In genomic region chr2:70528921-70529320, GRCh38 we compare ENCODE assay signal across 21 cellular contexts. TPM values are rescaled to one million over a fixed set of nuclear protein-coding genes. Genes with fewer than 3 reads are reported as not detected.
"Had no signal": no experiment of that assay in that cellular context is flagged by ENCODE, and none has a peak within 500 bp of the region (broad histone marks: within the 10 kb centered on the region; RNA-seq: fewer than 3 reads in every experiment).

No MANE protein-coding gene starts in this region.

- H3K4me3 ChIP-seq: colonic mucosa, gastrocnemius medialis, lung, thoracic aorta, transverse colon had no signal

- H3K27ac ChIP-seq: colonic mucosa, gastrocnemius medialis, thoracic aorta, transverse colon had no signal

- H3K27me3 ChIP-seq: colonic mucosa, gastrocnemius medialis, transverse colon had no signal

- DNase-seq: colonic mucosa; effector CD8-positive, alpha-beta T cell; gastrocnemius medialis; glutamatergic neuron; immature natural killer cell; left cardiac atrium; left ventricle myocardium superior; mesendoderm; naive thymus-derived CD4-positive, alpha-beta T cell; posterior cingulate gyrus; stimulated activated CD4-positive, alpha-beta T cell treated with anti-CD3 and anti-CD28 coated beads, Interleukin-2, amount 100 ng/mL, for 24 hours; stimulated activated CD4-positive, alpha-beta T cell treated with anti-CD3 and anti-CD28 coated beads, Interleukin-4, amount 100 ng/mL, for 4 hours; stimulated activated naive B cell treated with anti-CD40 and anti-IgM and Interleukin-4, amounts not matched to agents 10 μg/mL and 1 μg/mL and 100 μg/mL, for 72 hours; stimulated activated naive CD8-positive, alpha-beta T cell treated with anti-CD3 and anti-CD28 coated beads, Interleukin-15, amount 100 ng/mL, for 72 hours; substantia nigra; transverse colon had no signal

- H3K9me3 ChIP-seq: colonic mucosa, gastrocnemius medialis, thoracic aorta, transverse colon had no signal

- H3K36me3 ChIP-seq: colonic mucosa, gastrocnemius medialis, thoracic aorta, transverse colon had no signal

- ATAC-seq: esophagus mucosa; gastrocnemius medialis; left cardiac atrium; left ventricle myocardium superior; sciatic nerve; stimulated activated naive B cell treated with anti-CD40 and anti-IgM and Interleukin-4, amounts not matched to agents 10 μg/mL and 1 μg/mL and 100 μg/mL, for 72 hours; stimulated activated naive CD8-positive, alpha-beta T cell treated with anti-CD3 and anti-CD28 coated beads, Interleukin-15, amount 100 ng/mL, for 72 hours had no signal

- H3K4me1 ChIP-seq: gastrocnemius medialis had no signal

RNA-seq across cellular contexts. Expression of gene TGFA, which starts 24.7 kb away (rescaled TPM):
- total RNA-seq: fibroblast of villous mesenchyme had no signal
